ENCODE assay signal across 9 cellular contexts in genomic region chr1:100377590-100378361, GRCh38. TPM values are rescaled to one million over a fixed set of nuclear protein-coding genes. Genes with fewer than 3 reads are reported as not detected.
DNase-seq lines count a peak whose midpoint lies in the region; ATAC-seq and TF ChIP-seq lines count a peak whose summit lies in the region.
"Had no signal": no experiment of that assay in that cellular context is flagged by ENCODE, and none has a peak within 500 bp of the region (broad histone marks: within the 10 kb centered on the region; RNA-seq: fewer than 3 reads in every experiment).

No MANE protein-coding gene starts in this region.

- H2BK5ac ChIP-seq in H9 (ENCODE audit: insufficient read length, low read length), result no peak overlapping the region

- H3K14ac ChIP-seq in H9 (ENCODE audit: insufficient read depth, low read length), result no peak overlapping the region

- H3K79me1 ChIP-seq in H9 (ENCODE audit: insufficient read depth, low read depth, low read length, poor library complexity, severe bottlenecking), result peaks cover 4% of the 10 kb centered on the region

- H3K4me2 ChIP-seq in H9 (ENCODE audit: insufficient read depth, insufficient read length, low read length), result no peak overlapping the region

- H3K4me1 ChIP-seq in naive thymus-derived CD4-positive, alpha-beta T cell (ENCODE audit: control insufficient read depth in 2 of 2, insufficient read depth in 2 of 2, low read length in 2 of 2), result peaks cover 23 to 36% of the 10 kb centered on the region in 2 donors
- H3K4me1 ChIP-seq in H9 (ENCODE audit: insufficient read depth, low read length), result no peaks in the 10 kb centered on the region; the same call in 1 of the 2 replicates

- no peak overlapping the region for H2BK120ac ChIP-seq in H9 (ENCODE audit: low read depth, low read length, poor library complexity, severe bottlenecking)

- DNase-seq in activated T-cell treated with anti-CD3 and anti-CD28 coated beads, Interleukin-2, amount 50 U/mL, for 24 hours, result no peak
- no peak for DNase-seq in activated T-cell treated with anti-CD3 and anti-CD28 coated beads, Interleukin-2, amount 50 U/mL, for 1 hour
- peak in 1 of 9 donors; percentile 28 for DNase-seq in naive thymus-derived CD4-positive, alpha-beta T cell
- DNase-seq in DMS53 (lab: John Stamatoyannopoulos, UW) (no peak), GDM1 (lab: John Stamatoyannopoulos, UW) (no peak), H9 (no peak)
- DNase-seq: left cardiac atrium had no signal

- POLR2A ChIA-PET in naive thymus-derived CD4-positive, alpha-beta T cell (lab: Charles Lee), result interaction anchor here (0.8 kb wide), 1 partner anchor 19 kb away, joined by 3 read pairs; no protein-coding TSS in a partner anchor

- H4K20me1 ChIP-seq in H9 (ENCODE audit: control insufficient read depth, insufficient read depth, insufficient read length), result no peaks in the 10 kb centered on the region

- H3K36me3 ChIP-seq in naive thymus-derived CD4-positive, alpha-beta T cell (ENCODE audit: control insufficient read depth in 2 of 3, insufficient read depth in 3 of 3, low read length in 3 of 3), result peaks cover 0 to 6% (median 0%) of the 10 kb centered on the region in 3 experiments

- H2BK20ac ChIP-seq in H9 (ENCODE audit: low read depth, low read length, poor library complexity, severe bottlenecking), result no peak overlapping the region

- H3K23ac ChIP-seq in H9 (ENCODE audit: insufficient read length, low read depth, low read length), result no peak overlapping the region

- no peak overlapping the region for H3T11ph ChIP-seq in H9 (ENCODE audit: low read length)

- ATAC-seq in GM21786 (IDR thresholded peaks at IDR 0.05; ENCODE audit: unreplicated experiment) (peak; percentile 94), HG03442 (IDR thresholded peaks at IDR 0.05; ENCODE audit: unreplicated experiment) (peak; percentile 98)
- ATAC-seq in naive thymus-derived CD4-positive, alpha-beta T cell, result peak; percentile 68
- ATAC-seq: left cardiac atrium had no signal

- no peak overlapping the region for H3K9ac ChIP-seq in H9 (ENCODE audit: extremely low read depth, insufficient read length, low read length)

- peaks cover 79% of the 10 kb centered on the region for H3K4me1 Mint-ChIP-seq in activated T-cell treated with anti-CD3 and anti-CD28 coated beads, Interleukin-2, amount 50 U/mL, for 24 hours (ENCODE audit: low read depth)
- H3K4me1 Mint-ChIP-seq in naive thymus-derived CD4-positive, alpha-beta T cell, result peaks cover 41 to 92% (median 79%) of the 10 kb centered on the region in 7 donors
- peaks cover 11% of the 10 kb centered on the region in 2 experiments for H3K4me1 Mint-ChIP-seq in H9

- H3K9me3 ChIP-seq in naive thymus-derived CD4-positive, alpha-beta T cell (ENCODE audit: control insufficient read depth in 2 of 3, low read length in 3 of 3), result no peaks in the 10 kb centered on the region
- no peaks in the 10 kb centered on the region for H3K9me3 ChIP-seq in H9 (ENCODE audit: control insufficient read depth, low read depth, low read length)

- H3K23me2 ChIP-seq in H9 (ENCODE audit: insufficient read length, low read depth, low read length, poor library complexity, severe bottlenecking), result no peaks in the 10 kb centered on the region

- no peak overlapping the region for H2AK5ac ChIP-seq in H9 (ENCODE audit: insufficient read length, low read length)

- no peaks in the 10 kb centered on the region for H3K27me3 ChIP-seq in naive thymus-derived CD4-positive, alpha-beta T cell (ENCODE audit: control insufficient read depth in 2 of 2, insufficient read depth in 2 of 2, low read length in 2 of 2)
- H3K27me3 ChIP-seq in H9 (ENCODE audit: insufficient read depth, low read length), result no peaks in the 10 kb centered on the region

- H3K9me3 Mint-ChIP-seq in activated T-cell treated with anti-CD3 and anti-CD28 coated beads, Interleukin-2, amount 50 U/mL, for 24 hours, result peaks cover 7% of the 10 kb centered on the region
- H3K9me3 Mint-ChIP-seq in naive thymus-derived CD4-positive, alpha-beta T cell, result peaks cover 1 to 15% (median 8%) of the 10 kb centered on the region in 11 donors
- H3K9me3 Mint-ChIP-seq in H9, result no peaks in the 10 kb centered on the region

- H4K8ac ChIP-seq in H9 (replicated peaks; ENCODE audit: insufficient read length, low read depth, low read length), result no peak overlapping the region

- no peak overlapping the region for H3K56ac ChIP-seq in H9 (ENCODE audit: insufficient read length, low read depth, low read length)

- TF ChIP-seq CTCF in H9 (conservative IDR thresholded peaks at IDR 0.05), result no peak

- CTCF ChIA-PET in naive thymus-derived CD4-positive, alpha-beta T cell (lab: Charles Lee), result interaction anchor here (0.6 to 0.8 kb wide), 3 partner anchors 70 to 911 kb away, joined by 3 to 4 read pairs (median 4); no protein-coding TSS in a partner anchor

- no peak overlapping the region for H4K91ac ChIP-seq in H9 (ENCODE audit: insufficient read length, low read depth, low read length)

- no peaks in the 10 kb centered on the region for H3K27me3 Mint-ChIP-seq in activated T-cell treated with anti-CD3 and anti-CD28 coated beads, Interleukin-2, amount 50 U/mL, for 24 hours
- H3K27me3 Mint-ChIP-seq in naive thymus-derived CD4-positive, alpha-beta T cell, result no peaks in the 10 kb centered on the region
- no peaks in the 10 kb centered on the region for H3K27me3 Mint-ChIP-seq in H9 (ENCODE audit: low read depth)

- peak overlapping the region; percentile 46 for H3K27ac ChIP-seq in naive thymus-derived CD4-positive, alpha-beta T cell (ENCODE audit: low read depth, low read length)
- no peak overlapping the region for H3K27ac ChIP-seq in H9 (ENCODE audit: insufficient read length, low read depth, low read length)

- no peak overlapping the region for H2BK15ac ChIP-seq in H9 (ENCODE audit: low read depth, low read length)

- H3K79me2 ChIP-seq in H9 (ENCODE audit: insufficient read depth, low read length), result peaks cover 2% of the 10 kb centered on the region; the same call in 1 of the 2 replicates

- no peak overlapping the region for H3K4ac ChIP-seq in H9 (ENCODE audit: low read depth, low read length)

- peak overlapping the region; percentile 63 for H3K4me3 Mint-ChIP-seq in activated T-cell treated with anti-CD3 and anti-CD28 coated beads, Interleukin-2, amount 50 U/mL, for 24 hours
- peak overlapping the region in 9 of 10 donors; percentile 2 to 73 (median 61) for H3K4me3 Mint-ChIP-seq in naive thymus-derived CD4-positive, alpha-beta T cell
- no peak overlapping the region for H3K4me3 Mint-ChIP-seq in H9

- H3K36me3 Mint-ChIP-seq in activated T-cell treated with anti-CD3 and anti-CD28 coated beads, Interleukin-2, amount 50 U/mL, for 24 hours (ENCODE audit: low read depth), result peaks cover 43% of the 10 kb centered on the region
- H3K36me3 Mint-ChIP-seq in naive thymus-derived CD4-positive, alpha-beta T cell, result peaks cover 23 to 62% (median 55%) of the 10 kb centered on the region in 5 donors
- peaks cover 5 to 6% (median 6%) of the 10 kb centered on the region in 3 experiments; a peak in 4 of 7 replicates for H3K36me3 Mint-ChIP-seq in H9 (ENCODE audit: insufficient read depth in 1 of 3, low read depth in 3 of 3)

- no peak overlapping the region for H2BK12ac ChIP-seq in H9 (ENCODE audit: insufficient read length, low read depth, low read length)

- H2AFZ ChIP-seq in H9 (ENCODE audit: low read length), result no peak overlapping the region

- no peak overlapping the region for H3K4me3 ChIP-seq in naive thymus-derived CD4-positive, alpha-beta T cell (ENCODE audit: low read length)

- no peak overlapping the region for H3K18ac ChIP-seq in H9 (ENCODE audit: insufficient read length, low read depth, low read length)

- no peak overlapping the region for H4K5ac ChIP-seq in H9 (ENCODE audit: insufficient read length, low read depth, low read length)

- intact Hi-C loops in naive thymus-derived CD4-positive, alpha-beta T cell (cut with micrococcal nuclease), result loop anchor here (1.0 to 2.0 kb wide), 8 partner anchors 7 to 64 kb away; partner anchors contain the start of gene CDC14A (in 1 of the 2)

- H3K27ac Mint-ChIP-seq in activated T-cell treated with anti-CD3 and anti-CD28 coated beads, Interleukin-2, amount 50 U/mL, for 24 hours, result peak overlapping the region; percentile 98
- peak overlapping the region in 8 of 9 donors; percentile 13 to 78 (median 74) for H3K27ac Mint-ChIP-seq in naive thymus-derived CD4-positive, alpha-beta T cell
- H3K27ac Mint-ChIP-seq in H9, result no peak overlapping the region

RNA-seq across cellular contexts. Expression of gene CDC14A, which starts 25.5 kb away (rescaled TPM):
- 100 to 1,000 TPM in 2 of 5 experiments, 10 to 100 TPM in 3; 47.1 to 136 (median 85.1) TPM for total RNA-seq in naive thymus-derived CD4-positive, alpha-beta T cell
- 10 to 100 TPM; 53.2 to 54.7 TPM for polyA plus RNA-seq in naive thymus-derived CD4-positive, alpha-beta T cell
- 8.4 and 8.9 TPM in 2 replicates for total RNA-seq in H9 (2021)

Comparison
In these comparisons a context has a peak if more than half of its experiments do, and no peak if none do; other contexts are left out.
1. H3K27ac Mint-ChIP-seq: peak in activated T-cell treated with anti-CD3 and anti-CD28 coated beads, Interleukin-2, amount 50 U/mL, for 24 hours (single experiment) and naive thymus-derived CD4-positive, alpha-beta T cell (8 of 9); none in H9 (0 of 3).
2. H3K4me3 Mint-ChIP-seq: peak in activated T-cell treated with anti-CD3 and anti-CD28 coated beads, Interleukin-2, amount 50 U/mL, for 24 hours (single experiment) and naive thymus-derived CD4-positive, alpha-beta T cell (9 of 10); none in H9 (0 of 2).
3. Peak in every context shown above with its lines, with median percentiles within 50 percentile points of each other: ATAC-seq.